Comparison of ENCODE assay signal across 20 cellular contexts in the genomic region with DNA sequence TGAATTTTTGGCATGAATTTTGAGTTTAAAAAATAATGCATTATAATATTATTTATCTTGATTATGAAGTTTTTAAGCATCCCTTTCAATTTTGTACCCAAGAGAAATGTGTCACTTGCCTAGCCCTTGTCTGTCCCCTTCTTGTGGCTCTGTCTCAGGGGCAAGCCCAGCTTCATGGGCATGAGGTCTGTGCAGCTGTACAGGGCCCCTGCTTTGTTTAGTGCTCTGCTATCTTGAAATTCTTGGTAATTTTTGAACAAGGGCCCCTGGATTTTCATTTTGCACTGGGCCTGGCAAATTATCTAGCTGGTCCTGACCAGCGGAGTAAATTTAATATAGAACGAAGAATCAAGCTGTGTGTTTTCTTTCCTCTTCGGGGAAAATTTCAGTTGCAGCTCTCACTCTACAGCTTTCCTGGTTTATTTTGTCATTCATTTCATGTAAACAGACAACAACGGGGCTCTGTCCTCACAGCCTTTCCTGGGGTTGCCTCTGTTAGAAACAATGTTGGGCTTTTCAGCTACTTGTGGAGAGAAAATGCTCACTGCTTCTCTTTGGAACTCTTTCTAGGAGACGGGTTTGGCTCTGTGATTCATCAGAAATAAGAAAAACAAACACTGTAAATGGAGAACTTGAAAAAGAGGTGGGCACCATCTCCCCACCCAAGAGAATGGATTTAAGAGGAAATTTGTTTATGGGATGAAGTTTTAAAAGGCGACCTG. TPM values are rescaled to one million over a fixed set of nuclear protein-coding genes. Genes with fewer than 3 reads are reported as not detected.
A peak's percentile ranks its signal among the peaks of the same experiment; 100 is the strongest.
DNase-seq lines count a peak whose midpoint lies in the region; ATAC-seq and TF ChIP-seq lines count a peak whose summit lies in the region.
"Had no signal": no experiment of that assay in that cellular context is flagged by ENCODE, and none has a peak within 500 bp of the region (broad histone marks: within the 10 kb centered on the region; RNA-seq: fewer than 3 reads in every experiment).

No MANE protein-coding gene starts in this region.

- CTCF ChIA-PET in WTC11 (lab: Charles Lee) = interaction anchor here (0.8 to 2.9 kb wide), 5 partner anchors 41 to 232 kb away, joined by 3 to 9 read pairs (median 3); partner anchors contain the start of gene LIX1

- DNase-seq in Daoy (ENCODE audit: low read depth) (peak; percentile 20), WTC11 (ENCODE audit: low spot score) (no peak), fibroblast of peridontal ligament (ENCODE audit: extremely low read depth) (peak; percentile 43), nephron progenitor cell (no peak), SHP77 treated with DMSO at 0.1 percent for 48 hours (lab: John Stamatoyannopoulos, UW) (no peak), NCI-H2227 (lab: John Stamatoyannopoulos, UW; ENCODE audit: unreplicated experiment) (no peak), NCI-H1417 (lab: John Stamatoyannopoulos, UW) (no peak)
- DNase-seq: activated gamma-delta T cell; CD8-positive, alpha-beta memory T cell; GDM1; NCI-H187; NCI-H524; PC-9; stimulated activated CD4-positive, alpha-beta T cell treated with anti-CD3 and anti-CD28 coated beads, Interleukin-12 subunit alpha, Interleukin-12 subunit beta, amount 100 ng/mL, for 4 hours; stimulated activated naive CD8-positive, alpha-beta T cell treated with anti-CD3 and anti-CD28 coated beads, Interleukin-15, amount 100 ng/mL, for 72 hours; SW 1271 had no signal

- H3K4me1 Mint-ChIP-seq in WTC11 = peaks cover 38% of the 10 kb centered on the region
- peaks cover 59% of the 10 kb centered on the region for H3K4me1 Mint-ChIP-seq in nephron progenitor cell
- H3K4me1 Mint-ChIP-seq: CD8-positive, alpha-beta memory T cell had no signal

- H3K36me3 Mint-ChIP-seq in WTC11 (no peaks in the 10 kb centered on the region), nephron progenitor cell (ENCODE audit: low read depth) (peaks cover 14% of the 10 kb centered on the region)
- H3K36me3 Mint-ChIP-seq: CD8-positive, alpha-beta memory T cell had no signal

- no peaks in the 10 kb centered on the region for H3K27me3 Mint-ChIP-seq in WTC11 (ENCODE audit: low read depth)
- H3K27me3 Mint-ChIP-seq in nephron progenitor cell (ENCODE audit: low read depth, poor library complexity) = peaks cover 2% of the 10 kb centered on the region

- peaks cover 5% of the 10 kb centered on the region for H3K9me3 Mint-ChIP-seq in WTC11
- H3K9me3 Mint-ChIP-seq in nephron progenitor cell = no peaks in the 10 kb centered on the region
- H3K9me3 Mint-ChIP-seq: CD8-positive, alpha-beta memory T cell; stimulated activated naive CD8-positive, alpha-beta T cell treated with anti-CD3 and anti-CD28 coated beads, Interleukin-15, amount 100 ng/mL, for 72 hours had no signal

- H3K27ac Mint-ChIP-seq in WTC11 (peak overlapping the region; percentile 89), nephron progenitor cell (peak overlapping the region; percentile 97)
- H3K27ac Mint-ChIP-seq: CD8-positive, alpha-beta memory T cell; stimulated activated naive CD8-positive, alpha-beta T cell treated with anti-CD3 and anti-CD28 coated beads, Interleukin-15, amount 100 ng/mL, for 72 hours had no signal

- POLR2A ChIA-PET in WTC11 (lab: Charles Lee) = no interaction called here

- TF ChIP-seq CTCF in WTC11 (IDR thresholded peaks at IDR 0.05) = no peak
- no peak for TF ChIP-seq CTCF in nephron progenitor cell (IDR thresholded peaks at IDR 0.05)

- ATAC-seq in WTC11 = 0 out of 2 replicates have a peak, but pooled peaks have one; percentile 8
- ATAC-seq in GM21576 (IDR thresholded peaks at IDR 0.05; ENCODE audit: unreplicated experiment) = no peak
- ATAC-seq: A549; stimulated activated naive CD8-positive, alpha-beta T cell treated with anti-CD3 and anti-CD28 coated beads, Interleukin-15, amount 100 ng/mL, for 72 hours had no signal

- no peak overlapping the region for H3K4me3 Mint-ChIP-seq in WTC11
- peak overlapping the region; percentile 53 for H3K4me3 Mint-ChIP-seq in nephron progenitor cell
- H3K4me3 Mint-ChIP-seq: CD8-positive, alpha-beta memory T cell; stimulated activated naive CD8-positive, alpha-beta T cell treated with anti-CD3 and anti-CD28 coated beads, Interleukin-15, amount 100 ng/mL, for 72 hours had no signal

TF ChIP-seq in WTC11, 78 proteins besides CTCF, POLR2A, EP300 and RAD21:
- no peak for TF ChIP-seq TCF7 (CRISPR knock-in tag; IDR thresholded peaks at IDR 0.05; ENCODE audit: low read depth)
- TF ChIP-seq GRHL2 (CRISPR knock-in tag; IDR thresholded peaks at IDR 0.05; ENCODE audit: insufficient replicate concordance, severe bottlenecking) = no peak
- TF ChIP-seq, protein P1, sequence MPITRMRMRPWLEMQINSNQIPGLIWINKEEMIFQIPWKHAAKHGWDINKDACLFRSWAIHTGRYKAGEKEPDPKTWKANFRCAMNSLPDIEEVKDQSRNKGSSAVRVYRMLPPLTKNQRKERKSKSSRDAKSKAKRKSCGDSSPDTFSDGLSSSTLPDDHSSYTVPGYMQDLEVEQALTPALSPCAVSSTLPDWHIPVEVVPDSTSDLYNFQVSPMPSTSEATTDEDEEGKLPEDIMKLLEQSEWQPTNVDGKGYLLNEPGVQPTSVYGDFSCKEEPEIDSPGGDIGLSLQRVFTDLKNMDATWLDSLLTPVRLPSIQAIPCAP (CRISPR knock-in tag; IDR thresholded peaks at IDR 0.05) = no peak
- TF ChIP-seq FOXP1 (CRISPR knock-in tag; IDR thresholded peaks at IDR 0.05; ENCODE audit: borderline replicate concordance) = no peak
- TF ChIP-seq ESRRA (CRISPR knock-in tag; IDR thresholded peaks at IDR 0.05; ENCODE audit: borderline replicate concordance) = no peak
- no peak for TF ChIP-seq GABPB1 (CRISPR knock-in tag; IDR thresholded peaks at IDR 0.05)
- TF ChIP-seq FOXK1 (CRISPR knock-in tag; IDR thresholded peaks at IDR 0.05) = no peak
- TF ChIP-seq SMAD3 (CRISPR knock-in tag; IDR thresholded peaks at IDR 0.05; ENCODE audit: borderline replicate concordance) = no peak

RNA-seq across cellular contexts. Expression of gene LIX1, which starts 41.1 kb away (rescaled TPM):
- not detected in 2 replicates for total RNA-seq in Daoy (2014; rRNA removed; shearing (Covaris generic))
- not detected in 3 replicates for total RNA-seq in WTC11 (2021)
- total RNA-seq: CD8-positive, alpha-beta memory T cell; glomerular endothelial cell; PC-9; posterior vena cava had no signal

Comparison
In these comparisons a context has a peak if more than half of its experiments do, and no peak if none do; other contexts are left out.
1. DNase-seq: peak in Daoy (single experiment) and fibroblast of peridontal ligament (single experiment); none in WTC11 (single experiment), nephron progenitor cell (single experiment), SHP77 treated with DMSO at 0.1 percent for 48 hours (single experiment), NCI-H2227 (single experiment) and NCI-H1417 (0 of 3).